Comparison of ENCODE assay signal across 8 cellular contexts in the genomic region with DNA sequence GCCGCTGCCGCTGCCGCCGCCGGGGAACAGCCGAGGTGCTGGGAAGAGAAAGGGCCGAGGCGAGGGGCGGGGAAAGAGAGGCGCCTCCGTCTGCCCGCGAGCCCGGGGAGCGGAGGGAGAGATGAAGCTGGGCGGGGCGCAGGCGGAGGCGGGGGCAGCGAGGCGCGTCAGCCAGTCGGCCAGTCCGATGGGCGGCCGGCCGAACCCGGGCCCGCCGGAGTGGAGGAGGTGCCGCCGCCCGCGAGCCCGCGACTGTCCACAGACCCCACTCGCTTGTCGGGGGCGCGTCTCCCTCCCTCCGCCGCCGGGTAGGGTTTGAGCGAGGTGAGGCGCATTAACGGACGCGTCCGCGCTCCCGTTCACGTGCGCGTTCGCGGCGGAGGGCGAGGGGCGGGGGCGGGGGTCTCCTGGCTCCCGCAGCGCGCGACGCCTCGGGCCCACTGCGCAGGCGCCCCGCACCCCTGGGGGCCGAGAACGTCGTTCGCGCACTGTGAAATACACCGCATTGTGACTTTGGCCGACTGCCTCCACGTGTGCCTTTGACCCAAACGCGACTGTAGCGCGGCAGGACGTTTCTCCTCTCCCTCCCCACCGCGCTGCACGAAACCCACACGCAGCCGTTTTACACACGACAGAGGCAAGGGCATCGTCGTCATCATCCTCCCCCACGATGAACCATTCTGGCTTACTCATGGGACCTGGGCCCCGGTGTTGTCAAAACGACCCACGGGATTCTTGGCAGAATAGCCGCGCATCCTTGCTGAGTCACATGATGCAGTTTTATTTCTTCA. TPM values are rescaled to one million over a fixed set of nuclear protein-coding genes. Genes with fewer than 3 reads are reported as not detected.
DNase-seq lines count a peak whose midpoint lies in the region; ATAC-seq, FAIRE-seq and TF ChIP-seq lines count a peak whose summit lies in the region.

Gene NUDT11, minus strand, starts transcription at position 92 of the 791 bp plus-strand sequence. CDS start 148 bp downstream, outside the sequence.

- no peak within 1 kb of the TSS for H2AFZ ChIP-seq in HepG2 (ENCODE audit: low read length)

- FAIRE-seq in HepG2 (lab: Jason Lieb, UNC), result no peak

- CTCF ChIA-PET in HepG2 (lab: Yijun Ruan, JAX; ENCODE audit: low intra/inter-chr PET ratio, low total read pairs), result no interaction called here

- peak within 1 kb of the TSS; percentile 82 for H3K27ac Mint-ChIP-seq in activated T-cell treated with anti-CD3 and anti-CD28 coated beads, Interleukin-2, amount 50 U/mL, for 24 hours

- peaks cover 0 to 4% (median under 1%) of the 10 kb centered on the region in 4 donors for H3K27me3 ChIP-seq in liver (ENCODE audit: control insufficient read depth in 4 of 4, insufficient read depth in 4 of 4, low read length in 3 of 4)
- no peaks in the 10 kb centered on the region for H3K27me3 ChIP-seq in HepG2 (ENCODE audit: control insufficient read depth in 1 of 2, insufficient read depth in 2 of 2, low read length in 2 of 2)
- peaks cover 13% of the 10 kb centered on the region for H3K27me3 ChIP-seq in transverse colon

- TF ChIP-seq EP300 in HepG2 (IDR thresholded peaks at IDR 0.05; ENCODE audit: low read depth in 2 of 2, low read length in 2 of 2) (no peak), HepG2 (CRISPR knock-in tag; IDR thresholded peaks at IDR 0.05; ENCODE audit: borderline replicate concordance) (no peak), transverse colon (IDR thresholded peaks at IDR 0.05; ENCODE audit: low read depth) (no peak)

- peaks cover 71% of the 10 kb centered on the region for H3K27me3 Mint-ChIP-seq in activated T-cell treated with anti-CD3 and anti-CD28 coated beads, Interleukin-2, amount 50 U/mL, for 24 hours

- WGBS in liver, result 2% methylated on average over 96 of the region's 96 CpGs
- 83% methylated on average over 10 of the region's 96 CpGs for WGBS in HepG2 (ENCODE audit: low lambda C conversion rate)
- WGBS in transverse colon (ENCODE audit: low coverage in 1 of 2), 2 donors, result 68% methylated on average over 84 of the region's 96 CpGs; no CpG with 5 or more reads in 1 of the 2 donors

- H3K36me3 ChIP-seq in liver (ENCODE audit: control insufficient read depth in 4 of 4, insufficient read depth in 3 of 4, low read depth in 1 of 4, low read length in 3 of 4), result no peaks in the 10 kb centered on the region
- no peaks in the 10 kb centered on the region for H3K36me3 ChIP-seq in HepG2 (replicated peaks in 1 of 2; ENCODE audit: control insufficient read depth in 1 of 2, insufficient read depth in 2 of 2, low read length in 2 of 2)
- H3K36me3 ChIP-seq in transverse colon, result no peaks in the 10 kb centered on the region

- no peak within 1 kb of the TSS for H3K27ac ChIP-seq in liver (ENCODE audit: low read depth in 1 of 2, low read length in 2 of 2)
- no peak within 1 kb of the TSS for H3K27ac ChIP-seq in HepG2 (ENCODE audit: extremely low read length, insufficient read depth, low read length)
- H3K27ac ChIP-seq in transverse colon, result peak within 1 kb of the TSS in 3 of 4 donors; percentile 30 to 46 (median 45)

- H3K9ac ChIP-seq in liver (ENCODE audit: low read depth in 1 of 2, low read length in 2 of 2), result no peak within 1 kb of the TSS
- no peak within 1 kb of the TSS for H3K9ac ChIP-seq in HepG2 (ENCODE audit: insufficient read depth, low read depth, low read length)

- no peaks in the 10 kb centered on the region for H3K79me2 ChIP-seq in HepG2 (ENCODE audit: insufficient read depth, low read length)

- in situ Hi-C loops in HepG2 (cut with HindIII; ENCODE audit: extremely low pct_ligation_motif_present, low pct_unique_long_range_greater_than_20kb) (no loop called here), transverse colon (cut with MboI; ENCODE audit: low pct_ligation_motif_present in 1 of 4, low pct_unique_long_range_greater_than_20kb in 1 of 4, low sequenced_read_pairs in 3 of 4) (no loop called here)

- H3K4me1 ChIP-seq in liver (ENCODE audit: control insufficient read depth in 4 of 4, insufficient read depth in 4 of 4, low read length in 3 of 4), result peaks cover 0 to 12% (median 1%) of the 10 kb centered on the region in 4 donors
- H3K4me1 ChIP-seq in HepG2 (ENCODE audit: insufficient read depth, low read length), result no peaks in the 10 kb centered on the region
- H3K4me1 ChIP-seq in transverse colon, result no peaks in the 10 kb centered on the region

- TF ChIP-seq CTCF in liver (IDR thresholded peaks at IDR 0.05; ENCODE audit: low read depth, low read length, missing input control) (no peak), HepG2 (CRISPR knock-in tag; IDR thresholded peaks at IDR 0.05) (no peak), transverse colon (IDR thresholded peaks at IDR 0.05) (no peak)

- intact Hi-C loops in HepG2 (cut with micrococcal nuclease; ENCODE audit: unreplicated experiment) (no loop called here), transverse colon (cut with DNase I; ENCODE audit: low total_unique reads) (no loop called here)

- H3K36me3 Mint-ChIP-seq in activated T-cell treated with anti-CD3 and anti-CD28 coated beads, Interleukin-2, amount 50 U/mL, for 24 hours (ENCODE audit: low read depth), result no peaks in the 10 kb centered on the region

- TF ChIP-seq POLR2A in HepG2 (IDR thresholded peaks at IDR 0.05; ENCODE audit: insufficient read depth in 1 of 2, low read depth in 2 of 2, low read length in 2 of 2), result no peak
- no peak for TF ChIP-seq POLR2A in transverse colon (IDR thresholded peaks at IDR 0.05)

- H3K9me3 ChIP-seq in liver (ENCODE audit: control insufficient read depth in 4 of 4, low read length in 3 of 4), result peaks cover 0 to 2% (median 0%) of the 10 kb centered on the region in 4 donors
- H3K9me3 ChIP-seq in HepG2 (ENCODE audit: low read length), result no peaks in the 10 kb centered on the region
- no peaks in the 10 kb centered on the region for H3K9me3 ChIP-seq in transverse colon

- H3K4me3 Mint-ChIP-seq in activated T-cell treated with anti-CD3 and anti-CD28 coated beads, Interleukin-2, amount 50 U/mL, for 24 hours, result peak within 1 kb of the TSS; percentile 79

- TF ChIP-seq RAD21 in liver (IDR thresholded peaks at IDR 0.05) (no peak), HepG2 (CRISPR knock-in tag; IDR thresholded peaks at IDR 0.05) (no peak)

- H3K9me3 Mint-ChIP-seq in activated T-cell treated with anti-CD3 and anti-CD28 coated beads, Interleukin-2, amount 50 U/mL, for 24 hours, result no peaks in the 10 kb centered on the region

- H3K4me3 ChIP-seq in liver (ENCODE audit: low read depth in 1 of 3, low read length in 3 of 3) (peak within 1 kb of the TSS in 2 of 3 donors; percentile 38 to 58), HepG2 (replicated peaks in 1 of 3; ENCODE audit: insufficient read depth in 1 of 3, low read depth in 2 of 3, low read length in 3 of 3) (no peak within 1 kb of the TSS), transverse colon (peak within 1 kb of the TSS; percentile 20 to 61 (median 42))

- BruUV-seq in HepG2 (replicated peaks; lab: Mats Ljungman, UMichigan), result no TSS peak

- H4K20me1 ChIP-seq in HepG2 (ENCODE audit: insufficient read depth, low read length), result no peaks in the 10 kb centered on the region

- POLR2A ChIA-PET in HepG2 (lab: Yijun Ruan, JAX), result no interaction called here

- ATAC-seq in HepG2, result no peak

- DNase-seq in HepG2 (ENCODE audit: low spot score) (no peak), NCI-H524 treated with DMSO at 0.1 percent for 48 hours (lab: John Stamatoyannopoulos, UW) (peak; percentile 23), fibroblast of the conjunctiva (ENCODE audit: low read depth) (peak; percentile 13), nucleus accumbens (lab: John Stamatoyannopoulos, UW) (peak in 39 of 56 donors; percentile 0 to 76 (median 26)), transverse colon (peak; percentile 46), HuH-7.5 (ENCODE audit: low spot score) (no peak)
- DNase-seq in activated T-cell treated with anti-CD3 and anti-CD28 coated beads, Interleukin-2, amount 50 U/mL, for 24 hours, result peak; percentile 66

- H3K4me2 ChIP-seq in HepG2 (ENCODE audit: low read depth, low read length), result no peak within 1 kb of the TSS

- peaks cover 14% of the 10 kb centered on the region for H3K4me1 Mint-ChIP-seq in activated T-cell treated with anti-CD3 and anti-CD28 coated beads, Interleukin-2, amount 50 U/mL, for 24 hours (ENCODE audit: low read depth)

TF ChIP-seq in liver, 16 proteins besides CTCF, POLR2A, EP300 and RAD21 (continues in another document):
- TF ChIP-seq, protein P1, sequence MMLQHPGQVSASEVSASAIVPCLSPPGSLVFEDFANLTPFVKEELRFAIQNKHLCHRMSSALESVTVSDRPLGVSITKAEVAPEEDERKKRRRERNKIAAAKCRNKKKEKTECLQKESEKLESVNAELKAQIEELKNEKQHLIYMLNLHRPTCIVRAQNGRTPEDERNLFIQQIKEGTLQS (IDR thresholded peaks at IDR 0.05), result no peak
- no peak for TF ChIP-seq RXRA (IDR thresholded peaks at IDR 0.05)

TF ChIP-seq in HepG2, 621 proteins besides CTCF, POLR2A, EP300 and RAD21 (continues in another document):
- no peak for TF ChIP-seq REXO4 (CRISPR knock-in tag; IDR thresholded peaks at IDR 0.05; ENCODE audit: borderline replicate concordance)
- TF ChIP-seq ZSCAN20 (CRISPR knock-in tag; IDR thresholded peaks at IDR 0.05; ENCODE audit: borderline replicate concordance), result no peak
- TF ChIP-seq JUND (CRISPR knock-in tag; IDR thresholded peaks at IDR 0.05), result no peak

RNA-seq across cellular contexts. Expression of gene NUDT11, which starts in this region (rescaled TPM):
- under 1 TPM; 0.08 to 0.56 TPM for total RNA-seq in liver
- under 1 TPM in 1 of 2 donors, not detected in 1; 0.02 TPM for polyA plus RNA-seq in liver
- total RNA-seq in HepG2 (2016; rRNA removed; fragmentation: Illumina TruSeq; extraction: Trizol), result not detected in 2 replicates
- not detected in 2 replicates for total RNA-seq in HepG2 (2016; cell fraction: cytosol; rRNA removed; fragmentation: Illumina TruSeq; extraction: Trizol; ENCODE audit: low read depth)
- not detected in 2 replicates for total RNA-seq in HepG2 (2016; cell fraction: insoluble cytoplasmic fraction; rRNA removed; fragmentation: Illumina TruSeq; extraction: Trizol)
- not detected in 2 replicates for total RNA-seq in HepG2 (2016; cell fraction: membrane; rRNA removed; fragmentation: Illumina TruSeq; extraction: Trizol)
- not detected in 2 replicates for total RNA-seq in HepG2 (2016; cell fraction: nucleus; rRNA removed; fragmentation: Illumina TruSeq; extraction: Trizol)
- polyA plus RNA-seq in HepG2 (2011; rRNA removed), result not detected in 2 replicates
- polyA plus RNA-seq in HepG2 (2011; cell fraction: cytosol; rRNA removed), result not detected in 2 replicates
- polyA plus RNA-seq in HepG2 (2011; cell fraction: nucleus; rRNA removed), result not detected in 2 replicates
- not detected in 2 replicates for polyA plus RNA-seq in HepG2 (2012)
- not detected in 2 replicates for polyA plus RNA-seq in HepG2 (2016; cell fraction: cytosol; fragmentation: Illumina TruSeq; extraction: Trizol; ENCODE audit: low read depth)
- not detected in 2 replicates for polyA plus RNA-seq in HepG2 (2016; cell fraction: insoluble cytoplasmic fraction; fragmentation: Illumina TruSeq; extraction: Trizol; ENCODE audit: low read depth)
- polyA plus RNA-seq in HepG2 (2016; cell fraction: membrane; fragmentation: Illumina TruSeq; extraction: Trizol; ENCODE audit: low read depth), result not detected in 2 replicates
- not detected in 2 replicates for polyA plus RNA-seq in HepG2 (2016; cell fraction: nucleus; fragmentation: Illumina TruSeq; extraction: Trizol; ENCODE audit: insufficient read depth, low read depth)
- polyA minus RNA-seq in HepG2 (2011; rRNA and poly(A)+ RNA removed; ENCODE audit: low replicate concordance), result not detected in 2 replicates
- polyA minus RNA-seq in HepG2 (2011; cell fraction: cytosol; rRNA and poly(A)+ RNA removed), result not detected in 2 replicates
- not detected in 2 replicates for polyA minus RNA-seq in HepG2 (2011; cell fraction: nucleus; rRNA and poly(A)+ RNA removed)
- total RNA-seq in transverse colon, result 1 to 10 TPM in 1 of 4 donors, under 1 TPM in 2, not detected in 1; 0.68 to 1.4 (median 0.80) TPM

Comparison
In these comparisons a context has a peak if more than half of its experiments do, and no peak if none do; other contexts are left out.
1. H3K4me3 ChIP-seq: peak in liver (2 of 3) and transverse colon (4 of 4); none in HepG2 (0 of 3).
2. H3K27ac ChIP-seq: peak in transverse colon (3 of 4); none in liver (0 of 2) and HepG2 (single experiment).
3. DNase-seq: peak in NCI-H524 treated with DMSO at 0.1 percent for 48 hours (single experiment), activated T-cell treated with anti-CD3 and anti-CD28 coated beads, Interleukin-2, amount 50 U/mL, for 24 hours (single experiment), fibroblast of the conjunctiva (single experiment), nucleus accumbens (39 of 56) and transverse colon (single experiment); none in HepG2 (single experiment) and HuH-7.5 (single experiment).